Comparison of ENCODE assay signal across 28 cellular contexts in the genomic region with DNA sequence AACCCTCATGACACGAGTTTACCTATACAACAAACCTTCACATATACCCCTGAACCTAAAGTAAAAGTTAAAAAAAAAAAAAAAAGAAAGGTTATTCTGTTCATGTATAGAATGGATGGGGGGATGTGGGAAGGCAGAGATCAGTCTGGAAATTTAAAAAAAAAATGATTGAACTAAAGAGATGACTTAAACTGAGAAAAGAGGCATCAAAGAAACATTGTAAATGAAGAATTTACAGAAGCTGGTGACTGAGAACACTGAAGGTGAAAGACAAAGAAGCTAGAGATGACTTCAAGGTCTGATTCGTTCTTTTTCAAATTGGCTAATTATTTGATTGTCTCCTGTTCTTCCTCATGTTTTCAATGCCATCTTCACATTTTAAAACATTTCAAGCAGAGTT. TPM values are rescaled to one million over a fixed set of nuclear protein-coding genes. Genes with fewer than 3 reads are reported as not detected.
DNase-seq lines count a peak whose midpoint lies in the region; ATAC-seq lines count a peak whose summit lies in the region.
"Had no signal": no experiment of that assay in that cellular context is flagged by ENCODE, and none has a peak within 500 bp of the region (broad histone marks: within the 10 kb centered on the region; RNA-seq: fewer than 3 reads in every experiment).

No MANE protein-coding gene starts in this region.

- intact Hi-C loops in activated CD4-positive, alpha-beta T cell treated with anti-CD3 and anti-CD28 coated beads for 36 hours (cut with DNase I, micrococcal nuclease): no loop called here

- H3K36me3 Mint-ChIP-seq in activated CD4-positive, alpha-beta T cell treated with anti-CD3 and anti-CD28 coated beads for 36 hours (ENCODE audit: low read depth): no peaks in the 10 kb centered on the region
- no peaks in the 10 kb centered on the region for H3K36me3 Mint-ChIP-seq in activated CD4-positive, alpha-beta T cell treated with anti-CD3 and anti-CD28 coated beads, Interleukin-2, amount 10 ng/mL, durations not matched to agents 7 days and 5 days (ENCODE audit: low read depth)
- H3K36me3 Mint-ChIP-seq in stimulated activated effector memory CD8-positive, alpha-beta T cell treated with anti-CD3 and anti-CD28 coated beads, Interleukin-12 subunit alpha, Interleukin-12 subunit beta, amount 100 ng/mL, for 72 hours: no peaks in the 10 kb centered on the region
- H3K36me3 Mint-ChIP-seq: CD14-positive monocyte; CD4-positive, alpha-beta memory T cell; CD4-positive, CD25-positive, alpha-beta regulatory T cell; CD8-positive, alpha-beta T cell had no signal

- DNase-seq in activated CD4-positive, alpha-beta T cell treated with anti-CD3 and anti-CD28 coated beads for 36 hours: no peak
- DNase-seq in activated CD4-positive, alpha-beta T cell treated with anti-CD3 and anti-CD28 coated beads, Interleukin-2, amount 10 ng/mL, durations not matched to agents 7 days and 5 days: no peak
- DNase-seq in stimulated activated effector memory CD8-positive, alpha-beta T cell treated with anti-CD3 and anti-CD28 coated beads, Interleukin-12 subunit alpha, Interleukin-12 subunit beta, amount 100 ng/mL, for 72 hours (ENCODE audit: low spot score in 2 of 2): no peak
- DNase-seq in NCI-H446 treated with DMSO at 0.1 percent for 48 hours (lab: John Stamatoyannopoulos, UW): no peak
- DNase-seq: 8988T; ACHN; AML-193; BE2C; C1 segment of cervical spinal cord; Caco-2; Calu3; CD4-positive, alpha-beta memory T cell; CD4-positive, alpha-beta T cell; CD4-positive, CD25-positive, alpha-beta regulatory T cell; CD8-positive, alpha-beta memory T cell; CD8-positive, alpha-beta T cell; COR-L47; DMS 273 treated with DMSO at 0.1 percent for 48 hours; DMS153; DMS53; DMS79; DMS79 treated with DMSO at 0.1 percent for 48 hours; DND-41; EL had no signal

- H3K9me3 Mint-ChIP-seq in activated CD4-positive, alpha-beta T cell treated with anti-CD3 and anti-CD28 coated beads for 36 hours (ENCODE audit: low read depth): no peaks in the 10 kb centered on the region
- no peaks in the 10 kb centered on the region for H3K9me3 Mint-ChIP-seq in activated CD4-positive, alpha-beta T cell treated with anti-CD3 and anti-CD28 coated beads, Interleukin-2, amount 10 ng/mL, durations not matched to agents 7 days and 5 days
- no peaks in the 10 kb centered on the region for H3K9me3 Mint-ChIP-seq in stimulated activated effector memory CD8-positive, alpha-beta T cell treated with anti-CD3 and anti-CD28 coated beads, Interleukin-12 subunit alpha, Interleukin-12 subunit beta, amount 100 ng/mL, for 72 hours
- H3K9me3 Mint-ChIP-seq: CD14-positive monocyte; CD4-positive, alpha-beta T cell; CD8-positive, alpha-beta memory T cell; CD8-positive, alpha-beta T cell had no signal

- peak; percentile 42 for ATAC-seq in activated CD4-positive, alpha-beta T cell treated with anti-CD3 and anti-CD28 coated beads for 36 hours
- peak; percentile 21 for ATAC-seq in stimulated activated effector memory CD8-positive, alpha-beta T cell treated with anti-CD3 and anti-CD28 coated beads, Interleukin-12 subunit alpha, Interleukin-12 subunit beta, amount 100 ng/mL, for 72 hours
- ATAC-seq: A549; CD8-positive, alpha-beta T cell had no signal

- no peak overlapping the region for H3K27ac Mint-ChIP-seq in activated CD4-positive, alpha-beta T cell treated with anti-CD3 and anti-CD28 coated beads for 36 hours
- H3K27ac Mint-ChIP-seq in activated CD4-positive, alpha-beta T cell treated with anti-CD3 and anti-CD28 coated beads, Interleukin-2, amount 10 ng/mL, durations not matched to agents 7 days and 5 days: no peak overlapping the region
- no peak overlapping the region for H3K27ac Mint-ChIP-seq in stimulated activated effector memory CD8-positive, alpha-beta T cell treated with anti-CD3 and anti-CD28 coated beads, Interleukin-12 subunit alpha, Interleukin-12 subunit beta, amount 100 ng/mL, for 72 hours
- H3K27ac Mint-ChIP-seq: B cell; CD14-positive monocyte; CD4-positive, alpha-beta memory T cell; CD4-positive, alpha-beta T cell; CD4-positive, CD25-positive, alpha-beta regulatory T cell; CD8-positive, alpha-beta T cell had no signal

- H3K4me3 Mint-ChIP-seq in activated CD4-positive, alpha-beta T cell treated with anti-CD3 and anti-CD28 coated beads for 36 hours: no peak overlapping the region
- no peak overlapping the region for H3K4me3 Mint-ChIP-seq in activated CD4-positive, alpha-beta T cell treated with anti-CD3 and anti-CD28 coated beads, Interleukin-2, amount 10 ng/mL, durations not matched to agents 7 days and 5 days
- no peak overlapping the region for H3K4me3 Mint-ChIP-seq in stimulated activated effector memory CD8-positive, alpha-beta T cell treated with anti-CD3 and anti-CD28 coated beads, Interleukin-12 subunit alpha, Interleukin-12 subunit beta, amount 100 ng/mL, for 72 hours
- H3K4me3 Mint-ChIP-seq: B cell; CD14-positive monocyte; CD4-positive, alpha-beta T cell; CD4-positive, CD25-positive, alpha-beta regulatory T cell; CD8-positive, alpha-beta memory T cell; CD8-positive, alpha-beta T cell had no signal

- H3K27me3 Mint-ChIP-seq in activated CD4-positive, alpha-beta T cell treated with anti-CD3 and anti-CD28 coated beads for 36 hours: peaks cover 8% of the 10 kb centered on the region
- peaks cover 13% of the 10 kb centered on the region for H3K27me3 Mint-ChIP-seq in activated CD4-positive, alpha-beta T cell treated with anti-CD3 and anti-CD28 coated beads, Interleukin-2, amount 10 ng/mL, durations not matched to agents 7 days and 5 days
- H3K27me3 Mint-ChIP-seq: CD4-positive, alpha-beta T cell had no signal

- POLR2A ChIA-PET in activated CD4-positive, alpha-beta T cell treated with anti-CD3 and anti-CD28 coated beads for 36 hours (lab: Charles Lee): no interaction called here
- POLR2A ChIA-PET in activated CD4-positive, alpha-beta T cell treated with anti-CD3 and anti-CD28 coated beads, Interleukin-2, amount 10 ng/mL, durations not matched to agents 7 days and 5 days (lab: Charles Lee): no interaction called here

- CTCF ChIA-PET in activated CD4-positive, alpha-beta T cell treated with anti-CD3 and anti-CD28 coated beads for 36 hours (lab: Charles Lee): interaction anchor here (0.7 kb wide), 1 partner anchor 138 kb away, joined by 3 read pairs; no protein-coding TSS in a partner anchor
- CTCF ChIA-PET in activated CD4-positive, alpha-beta T cell treated with anti-CD3 and anti-CD28 coated beads, Interleukin-2, amount 10 ng/mL, durations not matched to agents 7 days and 5 days (lab: Charles Lee): interaction anchor here (0.6 kb wide), 1 partner anchor 500 kb away, joined by 3 read pairs; no protein-coding TSS in a partner anchor

- H3K4me1 Mint-ChIP-seq in activated CD4-positive, alpha-beta T cell treated with anti-CD3 and anti-CD28 coated beads for 36 hours: peaks cover 7% of the 10 kb centered on the region
- H3K4me1 Mint-ChIP-seq in activated CD4-positive, alpha-beta T cell treated with anti-CD3 and anti-CD28 coated beads, Interleukin-2, amount 10 ng/mL, durations not matched to agents 7 days and 5 days: no peaks in the 10 kb centered on the region
- no peaks in the 10 kb centered on the region for H3K4me1 Mint-ChIP-seq in stimulated activated effector memory CD8-positive, alpha-beta T cell treated with anti-CD3 and anti-CD28 coated beads, Interleukin-12 subunit alpha, Interleukin-12 subunit beta, amount 100 ng/mL, for 72 hours
- H3K4me1 Mint-ChIP-seq: B cell; CD4-positive, alpha-beta memory T cell; CD8-positive, alpha-beta memory T cell had no signal

RNA-seq across cellular contexts. Expression of gene ABCG2, which starts 12.8 kb away (rescaled TPM):
- under 1 TPM; 0.33 to 0.39 TPM for total RNA-seq in activated CD4-positive, alpha-beta T cell treated with anti-CD3 and anti-CD28 coated beads for 36 hours
- total RNA-seq in activated CD4-positive, alpha-beta T cell treated with anti-CD3 and anti-CD28 coated beads, Interleukin-2, amount 10 ng/mL, durations not matched to agents 7 days and 5 days: 1 to 10 TPM; 1.1 to 1.4 TPM
- total RNA-seq: A673; B cell; CD4-positive, alpha-beta T cell had no signal
